3 cellular contexts compared by ENCODE assay signal in the genomic region with DNA sequence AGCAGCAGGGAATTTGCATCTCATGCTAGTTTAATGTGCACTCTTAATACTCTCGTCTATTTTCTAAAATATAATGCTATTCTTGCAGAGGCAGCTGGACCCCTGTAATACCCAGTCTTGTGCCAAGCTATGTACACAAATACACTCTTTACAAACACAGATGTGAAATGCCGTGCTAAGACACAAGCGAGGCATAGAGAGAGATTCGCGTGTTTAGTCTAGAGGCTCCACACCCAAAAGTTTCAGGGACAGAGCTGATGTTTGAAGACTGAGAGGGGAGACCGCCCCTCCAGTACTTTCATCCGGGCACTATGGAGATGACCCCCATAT.
TF ChIP-seq lines count a peak whose summit lies in the region.

No MANE protein-coding gene starts in this region.

TF ChIP-seq in liver, 16 proteins besides CTCF, POLR2A, EP300 and RAD21 (continued from another document):
- TF ChIP-seq REST (IDR thresholded peaks at IDR 0.05) (no peak), HNF4A (conservative IDR thresholded peaks at IDR 0.05) (no peak), TAF1 (conservative IDR thresholded peaks at IDR 0.05) (no peak), NR2F2 (IDR thresholded peaks at IDR 0.05) (no peak), FOXA1 (IDR thresholded peaks at IDR 0.05) (no peak), EGR1 (IDR thresholded peaks at IDR 0.05; ENCODE audit: low read depth in 2 of 2) (no peak), MAX (IDR thresholded peaks at IDR 0.05) (no peak), FOXA2 (IDR thresholded peaks at IDR 0.05) (no peak), SP1 (IDR thresholded peaks at IDR 0.05) (no peak), GABPA (IDR thresholded peaks at IDR 0.05 in 1 of 2, conservative IDR thresholded peaks at IDR 0.05 in 1 of 2) (no peak)
- TF ChIP-seq, protein P1, sequence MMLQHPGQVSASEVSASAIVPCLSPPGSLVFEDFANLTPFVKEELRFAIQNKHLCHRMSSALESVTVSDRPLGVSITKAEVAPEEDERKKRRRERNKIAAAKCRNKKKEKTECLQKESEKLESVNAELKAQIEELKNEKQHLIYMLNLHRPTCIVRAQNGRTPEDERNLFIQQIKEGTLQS (IDR thresholded peaks at IDR 0.05) = no peak

TF ChIP-seq in HepG2, 621 proteins besides CTCF, POLR2A, EP300 and RAD21 (continued from another document):
- TF ChIP-seq SRSF4 (IDR thresholded peaks at IDR 0.05; ENCODE audit: low read depth, low read length, poor library complexity, severe bottlenecking) (no peak), ZNF484 (CRISPR knock-in tag; IDR thresholded peaks at IDR 0.05; ENCODE audit: borderline replicate concordance, low read depth) (no peak), GTF2F1 (IDR thresholded peaks at IDR 0.05; ENCODE audit: low read length) (no peak), ZFP41 (CRISPR knock-in tag; IDR thresholded peaks at IDR 0.05; ENCODE audit: borderline replicate concordance) (no peak), MBD4 (IDR thresholded peaks at IDR 0.05; ENCODE audit: borderline replicate concordance, low read length) (no peak), FOXK1 (CRISPR knock-in tag; IDR thresholded peaks at IDR 0.05; ENCODE audit: borderline replicate concordance, low read depth) (no peak), REST (IDR thresholded peaks at IDR 0.05; ENCODE audit: borderline replicate concordance in 1 of 2, low read depth in 1 of 2, low read length in 2 of 2) (no peak), MLLT10 (CRISPR knock-in tag; IDR thresholded peaks at IDR 0.05) (no peak), RBM39 (IDR thresholded peaks at IDR 0.05; ENCODE audit: low read depth, low read length, poor library complexity, severe bottlenecking) (no peak), RFXANK (CRISPR knock-in tag; IDR thresholded peaks at IDR 0.05) (no peak), ZFP37 (CRISPR knock-in tag; IDR thresholded peaks at IDR 0.05; ENCODE audit: borderline replicate concordance) (no peak), RBFOX2 (IDR thresholded peaks at IDR 0.05; ENCODE audit: low read depth, low read length) (no peak), ZNF83 (CRISPR knock-in tag; IDR thresholded peaks at IDR 0.05; ENCODE audit: borderline replicate concordance) (no peak), HNRNPLL (IDR thresholded peaks at IDR 0.05; ENCODE audit: low read depth, low read length, poor library complexity, severe bottlenecking) (no peak), MED13 (CRISPR knock-in tag; IDR thresholded peaks at IDR 0.05) (no peak), ATRX (CRISPR knock-in tag; IDR thresholded peaks at IDR 0.05; ENCODE audit: borderline replicate concordance) (no peak)

TF ChIP-seq in neural cell, 6 proteins besides CTCF, POLR2A, EP300 and RAD21:
- TF ChIP-seq REST (IDR thresholded peaks at IDR 0.05; ENCODE audit: borderline replicate concordance) (no peak), SMC3 (conservative IDR thresholded peaks at IDR 0.05; ENCODE audit: poor library complexity) (no peak), POLR2AphosphoS5 (IDR thresholded peaks at IDR 0.05) (no peak)
